In the genomic region with DNA sequence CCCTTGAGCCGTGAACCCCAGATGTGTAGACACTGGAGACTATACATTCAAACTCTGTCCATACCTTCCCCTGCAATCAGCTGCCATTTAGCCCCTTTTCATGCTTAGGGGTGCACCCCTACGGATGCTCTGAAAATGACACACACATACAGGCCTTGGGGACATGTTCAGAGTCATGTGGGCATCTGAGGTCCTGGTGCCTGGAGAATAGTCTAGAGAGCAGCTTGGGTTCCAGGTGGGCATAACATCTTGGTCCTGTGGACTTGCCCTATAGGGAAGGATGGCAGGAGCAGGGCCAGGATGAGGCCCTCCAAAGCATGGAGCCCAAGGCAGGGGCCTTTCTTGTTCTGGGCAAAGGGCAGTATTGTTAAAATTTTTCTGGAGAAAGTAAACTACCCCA, we compare ENCODE assay signal across 6 cellular contexts. TPM values are rescaled to one million over a fixed set of nuclear protein-coding genes. Genes with fewer than 3 reads are reported as not detected.
"Had no signal": no experiment of that assay in that cellular context is flagged by ENCODE, and none has a peak within 500 bp of the region (broad histone marks: within the 10 kb centered on the region; RNA-seq: fewer than 3 reads in every experiment).

No MANE protein-coding gene starts in this region.

- H3K27ac ChIP-seq: HL-60 had no signal

- H3K4me3 ChIP-seq: K562 had no signal

- ATAC-seq: HepG2, K562 had no signal

- H3K27ac Mint-ChIP-seq: IgD-negative memory B cell had no signal

- DNase-seq: IMR-90 had no signal

RNA-seq across cellular contexts. Expression of a gene that starts 9.9 kb away (rescaled TPM):
- total RNA-seq: HT-29 had no signal
- polyA plus RNA-seq: HepG2, IgD-negative memory B cell, K562 had no signal
